In genomic region chr2:40957508-40957907, GRCh38 we compare ENCODE assay signal across 14 cellular contexts.
DNase-seq lines count a peak whose midpoint lies in the region; ATAC-seq and TF ChIP-seq lines count a peak whose summit lies in the region.
"Had no signal": no experiment of that assay in that cellular context is flagged by ENCODE, and none has a peak within 500 bp of the region (broad histone marks: within the 10 kb centered on the region; RNA-seq: fewer than 3 reads in every experiment).

No MANE protein-coding gene starts in this region.

- TF ChIP-seq CTCF in brain microvascular endothelial cell (IDR thresholded peaks at IDR 0.05; ENCODE audit: low read depth, low read length, missing control alignments): no peak
- TF ChIP-seq CTCF in esophagus muscularis mucosa (IDR thresholded peaks at IDR 0.05): no peak

- peak overlapping the region; percentile 27 for H2BK5ac ChIP-seq in trophoblast cell (ENCODE audit: low read depth, low read length, poor library complexity)

- H4K8ac ChIP-seq in trophoblast cell (ENCODE audit: low read depth, low read length): peak overlapping the region; percentile 74

- in situ Hi-C loops in brain microvascular endothelial cell (cut with HindIII; ENCODE audit: low pct_ligation_motif_present, low sequenced_read_pairs): no loop called here

- peak overlapping the region; percentile 1 for H2BK12ac ChIP-seq in trophoblast cell (ENCODE audit: low read length)

- no peak overlapping the region for H3K14ac ChIP-seq in trophoblast cell (ENCODE audit: low read length)

- H3K27ac ChIP-seq in brain microvascular endothelial cell (no peak overlapping the region), trophoblast cell (ENCODE audit: low read depth, low read length) (no peak overlapping the region), esophagus muscularis mucosa (replicated peaks in 1 of 4) (no peak overlapping the region)
- no peak overlapping the region for H3K27ac ChIP-seq in effector memory CD4-positive, alpha-beta T cell (ENCODE audit: insufficient read depth, low read length, poor library complexity, severe bottlenecking)
- H3K27ac ChIP-seq: adrenal gland had no signal

- H3K18ac ChIP-seq in trophoblast cell (ENCODE audit: low read length): peak overlapping the region; percentile 71

- H3K9ac ChIP-seq in trophoblast cell (ENCODE audit: low read length): no peak overlapping the region

- peak overlapping the region; percentile 1 for H2BK120ac ChIP-seq in trophoblast cell (ENCODE audit: insufficient read depth, low read length, poor library complexity)

- DNase-seq in NAMALWA (ENCODE audit: low spot score) (peak; percentile 20), brain microvascular endothelial cell (peak; percentile 29), trophoblast cell (no peak), esophagus muscularis mucosa (ENCODE audit: extremely low spot score) (no peak)
- DNase-seq in stimulated activated CD4-positive, alpha-beta T cell treated with anti-CD3 and anti-CD28 coated beads, Interleukin-15, amount 100 ng/mL, for 24 hours: no peak
- no peak for DNase-seq in stimulated activated CD4-positive, alpha-beta T cell treated with anti-CD3 and anti-CD28 coated beads, Interleukin-4, amount 100 ng/mL, for 1 hour
- no peak for DNase-seq in effector memory CD4-positive, alpha-beta T cell
- DNase-seq: activated CD4-positive, alpha-beta memory T cell treated with anti-CD3 and anti-CD28 coated beads, Interleukin-2, amount 10 ng/mL, durations not matched to agents 7 days and 5 days; endodermal cell; hippocampal formation; NCI-H146; stimulated activated naive CD4-positive, alpha-beta T cell had no signal

- H3K23ac ChIP-seq in trophoblast cell (ENCODE audit: low read length): no peak overlapping the region

- no peak for TF ChIP-seq EP300 in esophagus muscularis mucosa (IDR thresholded peaks at IDR 0.05)

- no peaks in the 10 kb centered on the region for H3K27me3 ChIP-seq in brain microvascular endothelial cell (replicated peaks)
- H3K27me3 ChIP-seq in trophoblast cell (ENCODE audit: insufficient read depth, low read length): no peaks in the 10 kb centered on the region
- H3K27me3 ChIP-seq in esophagus muscularis mucosa: no peaks in the 10 kb centered on the region
- no peaks in the 10 kb centered on the region for H3K27me3 ChIP-seq in effector memory CD4-positive, alpha-beta T cell (replicated peaks; ENCODE audit: control insufficient read depth, insufficient read depth, low read length, poor library complexity, severe bottlenecking)
- H3K27me3 ChIP-seq: adrenal gland had no signal

- H2AFZ ChIP-seq in trophoblast cell (ENCODE audit: insufficient read depth, low read length, poor library complexity): no peak overlapping the region

- H3K79me2 ChIP-seq in trophoblast cell (ENCODE audit: control insufficient read depth, insufficient read depth, low read length, poor library complexity): no peaks in the 10 kb centered on the region

- no peaks in the 10 kb centered on the region for H3K4me1 ChIP-seq in trophoblast cell (ENCODE audit: control insufficient read depth in 1 of 2, insufficient read depth in 2 of 2, low read length in 2 of 2)
- H3K4me1 ChIP-seq in esophagus muscularis mucosa: no peaks in the 10 kb centered on the region
- no peaks in the 10 kb centered on the region for H3K4me1 ChIP-seq in effector memory CD4-positive, alpha-beta T cell (ENCODE audit: control insufficient read depth, insufficient read depth, low read length, poor library complexity, severe bottlenecking)
- H3K4me1 ChIP-seq: adrenal gland had no signal

- intact Hi-C loops in esophagus muscularis mucosa (cut with DNase I): no loop called here

- peaks cover 9% of the 10 kb centered on the region for H3K79me1 ChIP-seq in trophoblast cell (ENCODE audit: low read length)

- H3K4me2 ChIP-seq in trophoblast cell (ENCODE audit: low read length): no peak overlapping the region

- peak overlapping the region; percentile 84 for H3K4ac ChIP-seq in trophoblast cell (ENCODE audit: low read depth, low read length)

- H3K4me3 ChIP-seq in brain microvascular endothelial cell (ENCODE audit: low read depth, low read length) (no peak overlapping the region), trophoblast cell (ENCODE audit: low read depth, low read length) (no peak overlapping the region), esophagus muscularis mucosa (no peak overlapping the region)
- no peak overlapping the region for H3K4me3 ChIP-seq in effector memory CD4-positive, alpha-beta T cell (ENCODE audit: insufficient read depth, low read depth, low read length, poor library complexity, severe bottlenecking)
- H3K4me3 ChIP-seq: adrenal gland had no signal

- H4K12ac ChIP-seq in trophoblast cell (ENCODE audit: low read depth, low read length): no peak overlapping the region

- no peak overlapping the region for H2AK5ac ChIP-seq in trophoblast cell (ENCODE audit: low read length)

- no peaks in the 10 kb centered on the region for H3K36me3 ChIP-seq in brain microvascular endothelial cell (replicated peaks)
- H3K36me3 ChIP-seq in trophoblast cell (ENCODE audit: control insufficient read depth in 1 of 2, insufficient read depth in 2 of 2, low read length in 2 of 2): peaks cover 0 to 2% of the 10 kb centered on the region in 2 experiments
- H3K36me3 ChIP-seq in esophagus muscularis mucosa: no peaks in the 10 kb centered on the region
- no peaks in the 10 kb centered on the region for H3K36me3 ChIP-seq in effector memory CD4-positive, alpha-beta T cell (ENCODE audit: control insufficient read depth, insufficient read depth, low read length)
- H3K36me3 ChIP-seq: adrenal gland had no signal

- ATAC-seq in GM19438 (IDR thresholded peaks at IDR 0.05; ENCODE audit: low read depth, unreplicated experiment): peak; percentile 74

- peak overlapping the region; percentile 28 for H4K91ac ChIP-seq in trophoblast cell (ENCODE audit: low read depth, low read length)

- H3K9me3 ChIP-seq in trophoblast cell (ENCODE audit: insufficient read depth, low read depth, low read length): no peaks in the 10 kb centered on the region
- no peaks in the 10 kb centered on the region for H3K9me3 ChIP-seq in esophagus muscularis mucosa
- no peaks in the 10 kb centered on the region for H3K9me3 ChIP-seq in effector memory CD4-positive, alpha-beta T cell (ENCODE audit: control insufficient read depth, low read length)
- H3K9me3 ChIP-seq: adrenal gland had no signal

- no CpG with 5 or more reads among the region's 9 CpGs for WGBS in trophoblast cell (ENCODE audit: extremely low coverage, insufficient coverage, insufficient read length)
- 73% methylated on average over 9 of the region's 9 CpGs for WGBS in esophagus muscularis mucosa

- TF ChIP-seq POLR2A in esophagus muscularis mucosa (IDR thresholded peaks at IDR 0.05; ENCODE audit: low read depth): no peak

Comparison
In these comparisons a context has a peak if more than half of its experiments do, and no peak if none do; other contexts are left out.
1. DNase-seq: peak in NAMALWA (single experiment) and brain microvascular endothelial cell (single experiment); none in trophoblast cell (0 of 2), stimulated activated CD4-positive, alpha-beta T cell treated with anti-CD3 and anti-CD28 coated beads, Interleukin-15, amount 100 ng/mL, for 24 hours (single experiment), stimulated activated CD4-positive, alpha-beta T cell treated with anti-CD3 and anti-CD28 coated beads, Interleukin-4, amount 100 ng/mL, for 1 hour (single experiment), esophagus muscularis mucosa (single experiment) and effector memory CD4-positive, alpha-beta T cell (0 of 3).